ENCODE assay signal across 1 cellular context in the genomic region with DNA sequence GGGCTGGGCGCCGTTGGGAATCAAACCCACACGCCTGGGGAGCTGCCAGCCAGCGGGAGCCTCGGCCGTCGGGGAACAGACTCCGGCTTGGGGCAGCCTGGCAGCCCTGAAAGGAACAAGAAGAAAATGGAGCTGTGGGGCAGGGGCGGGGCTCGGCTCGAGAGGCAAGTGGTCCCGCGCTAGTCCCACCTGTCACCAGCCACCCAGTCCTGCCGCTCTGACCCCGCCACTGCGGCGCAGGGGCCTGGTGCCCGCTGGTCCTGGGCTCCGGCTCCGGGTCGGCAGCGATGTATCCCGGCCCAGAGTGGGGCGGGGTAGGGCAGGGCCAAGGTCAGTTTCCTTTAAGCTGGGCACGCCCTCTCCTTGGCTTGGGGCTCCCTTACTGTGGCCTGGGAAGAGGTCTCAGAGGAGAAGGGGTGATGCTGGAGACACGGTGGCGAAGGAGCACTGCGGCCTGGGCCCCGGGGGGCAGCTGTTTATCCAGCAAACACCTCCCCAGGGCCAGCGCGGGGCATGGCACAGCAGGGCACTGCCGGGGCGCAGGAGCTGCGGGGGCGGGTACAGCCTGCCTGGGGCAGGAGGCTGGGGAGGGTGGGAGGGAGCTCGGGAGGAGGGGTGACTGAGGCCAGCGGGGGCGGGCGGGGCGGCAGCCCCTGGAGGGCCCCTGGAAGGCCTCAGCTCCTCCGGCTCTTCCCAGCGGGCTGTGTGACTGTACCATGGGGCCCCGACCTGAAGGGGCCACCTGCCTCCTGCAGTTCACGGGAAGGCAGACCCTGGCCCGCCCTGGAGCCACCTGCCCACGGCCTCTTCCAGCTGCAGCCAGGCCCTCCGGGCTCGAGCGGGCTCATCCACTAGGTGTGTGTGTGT.
TF ChIP-seq lines count a peak whose summit lies in the region.

No MANE protein-coding gene starts in this region.

TF ChIP-seq in Ishikawa, 13 proteins besides CTCF, POLR2A, EP300 and RAD21 (continued from another document):
- TF ChIP-seq REST (IDR thresholded peaks at IDR 0.05; ENCODE audit: low read depth) (no peak), ZBTB7A (IDR thresholded peaks at IDR 0.05; ENCODE audit: low read depth) (peak; percentile 63; the same call in 1 of the 2 replicates)
